Comparison of ENCODE assay signal across 1 cellular context in genomic region chr7:152074673-152075072, GRCh38.
TF ChIP-seq lines count a peak whose summit lies in the region.

No MANE protein-coding gene starts in this region.

TF ChIP-seq in WTC11, 78 proteins besides CTCF, POLR2A, EP300 and RAD21 (continued from another document):
- no peak for TF ChIP-seq PRRX2 (CRISPR knock-in tag; IDR thresholded peaks at IDR 0.05)
- no peak for TF ChIP-seq ESRRA (CRISPR knock-in tag; IDR thresholded peaks at IDR 0.05; ENCODE audit: borderline replicate concordance)
- no peak for TF ChIP-seq FOXP1 (CRISPR knock-in tag; IDR thresholded peaks at IDR 0.05; ENCODE audit: borderline replicate concordance)
- no peak for TF ChIP-seq ZBTB43 (CRISPR knock-in tag; IDR thresholded peaks at IDR 0.05)
- TF ChIP-seq NR1H2 (CRISPR knock-in tag; IDR thresholded peaks at IDR 0.05): no peak
